16 cellular contexts compared by ENCODE assay signal in genomic region chr14:20619688-20620087, GRCh38. TPM values are rescaled to one million over a fixed set of nuclear protein-coding genes. Genes with fewer than 3 reads are reported as not detected.
"Had no signal": no experiment of that assay in that cellular context is flagged by ENCODE, and none has a peak within 500 bp of the region (broad histone marks: within the 10 kb centered on the region; RNA-seq: fewer than 3 reads in every experiment).

No MANE protein-coding gene starts in this region.

RNA-seq across cellular contexts. Expression of gene OR6S1, which starts 21.8 kb away (rescaled TPM):
- total RNA-seq: stomach, subcutaneous adipose tissue, suprapubic skin, temporal lobe, thoracic aorta, thyroid gland, tibial nerve, transverse colon, upper lobe of left lung, upper lobe of right lung, ureter, urinary bladder, uterus, vagina had no signal
- polyA plus RNA-seq: stomach, thymus, urinary bladder had no signal

RNA-seq across cellular contexts. Expression of gene RNASE12, which starts 28.5 kb away (rescaled TPM):
- total RNA-seq: stomach, subcutaneous adipose tissue, suprapubic skin, temporal lobe, testis, thoracic aorta, thyroid gland, tibial nerve, transverse colon, upper lobe of left lung, upper lobe of right lung, ureter, urinary bladder, uterus, vagina had no signal
- polyA plus RNA-seq: stomach, thymus, urinary bladder had no signal

RNA-seq across cellular contexts. Expression of gene RNASE11, which starts 31.9 kb away (rescaled TPM):
- total RNA-seq: stomach, subcutaneous adipose tissue, suprapubic skin, temporal lobe, thoracic aorta, thyroid gland, tibial nerve, transverse colon, upper lobe of left lung, upper lobe of right lung, ureter, urinary bladder, uterus, vagina had no signal
- polyA plus RNA-seq: stomach, urinary bladder had no signal

RNA-seq across cellular contexts. Expression of gene RNASE9, which starts 58.8 kb away (rescaled TPM):
- total RNA-seq: stomach, subcutaneous adipose tissue, suprapubic skin, temporal lobe, testis, thoracic aorta, thyroid gland, tibial nerve, transverse colon, upper lobe of left lung, upper lobe of right lung, ureter, urinary bladder, uterus, vagina had no signal
- polyA plus RNA-seq: stomach, urinary bladder had no signal
